Comparison of ENCODE assay signal across 9 cellular contexts in the genomic region with DNA sequence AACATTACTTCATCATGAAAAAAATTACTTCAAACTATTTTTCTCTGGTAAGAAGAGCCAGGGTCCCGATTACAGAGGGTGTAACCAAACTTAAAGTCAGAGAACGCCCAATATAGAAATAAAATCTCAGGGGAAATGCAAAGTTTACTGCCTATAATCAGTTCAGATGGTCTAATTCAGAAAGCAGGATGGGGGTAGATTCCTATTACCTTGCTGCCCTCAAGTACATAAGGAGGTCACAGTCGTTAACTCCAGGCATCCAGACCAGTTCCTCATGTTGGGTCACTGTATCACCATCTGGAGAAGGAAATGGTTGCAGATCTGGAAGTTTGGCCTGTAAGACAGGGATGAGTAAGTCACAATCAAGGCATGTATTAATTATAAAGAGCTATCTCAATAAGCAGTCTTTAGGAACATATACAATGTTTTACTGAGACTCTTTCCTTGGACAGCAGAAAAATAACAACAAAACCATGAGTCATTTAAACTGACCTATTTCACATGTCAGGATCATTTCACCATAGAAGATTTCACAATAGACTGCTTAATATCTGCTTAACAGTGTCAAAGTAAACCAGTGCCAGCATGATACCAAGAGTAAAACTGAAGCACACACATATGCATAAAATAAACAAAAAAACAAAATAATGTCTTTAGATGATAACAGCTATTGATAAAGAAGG.
DNase-seq lines count a peak whose midpoint lies in the region; ATAC-seq and TF ChIP-seq lines count a peak whose summit lies in the region.
"Had no signal": no experiment of that assay in that cellular context is flagged by ENCODE, and none has a peak within 500 bp of the region (broad histone marks: within the 10 kb centered on the region; RNA-seq: fewer than 3 reads in every experiment).

No MANE protein-coding gene starts in this region.

- peaks cover 13% of the 10 kb centered on the region; the same call in 1 of the 2 replicates for H3K79me2 ChIP-seq in PC-9 (ENCODE audit: low read depth)

- no TSS peak for BruUV-seq in PC-9 (replicated peaks; lab: Mats Ljungman, UMichigan)

- H3F3A ChIP-seq in PC-9 (ENCODE audit: insufficient read depth, low read depth), result peaks cover 17% of the 10 kb centered on the region; the same call in 1 of the 2 replicates

- no peak overlapping the region for H2AFZ ChIP-seq in PC-9

- H3K9me3 ChIP-seq in PC-9 (ENCODE audit: insufficient read depth, low read depth), result no peaks in the 10 kb centered on the region
- no peaks in the 10 kb centered on the region for H3K9me3 ChIP-seq in gastrocnemius medialis

- H4K20me1 ChIP-seq in PC-9 (ENCODE audit: insufficient read depth), result no peaks in the 10 kb centered on the region

- DNase-seq in GM04504 (ENCODE audit: low read depth), result peak; percentile 56
- peak in 1 of 2 experiments; percentile 72 for DNase-seq in PC-9
- peak; percentile 88 for DNase-seq in fibroblast of pulmonary artery (ENCODE audit: low read depth)
- DNase-seq in gastrocnemius medialis, result no peak
- DNase-seq in T1000 (lab: John Stamatoyannopoulos, UW), result no peak
- no peak for DNase-seq in GM10248 (ENCODE audit: extremely low spot score)
- no peak for DNase-seq in activated naive CD4-positive, alpha-beta T cell (lab: John Stamatoyannopoulos, UW)

- TF ChIP-seq CTCF in PC-9 (conservative IDR thresholded peaks at IDR 0.05) (no peak), fibroblast of pulmonary artery (IDR thresholded peaks at IDR 0.05; ENCODE audit: low read length, missing control alignments) (no peak), gastrocnemius medialis (IDR thresholded peaks at IDR 0.05 in 4 of 5, conservative IDR thresholded peaks at IDR 0.05 in 1 of 5) (no peak), GM10248 (IDR thresholded peaks at IDR 0.05; ENCODE audit: control extremely low read depth, extremely low read depth, low read depth, missing control alignments) (no peak)

- H3K4me1 ChIP-seq in PC-9 (replicated peaks; ENCODE audit: insufficient read depth) (peaks cover 29% of the 10 kb centered on the region), gastrocnemius medialis (peaks cover 38 to 51% of the 10 kb centered on the region in 2 donors)

- CTCF ChIA-PET in PC-9 (lab: Charles Lee), result no interaction called here
- CTCF ChIA-PET in GM10248 (lab: Yijun Ruan, JAX), result interaction anchor here (1.3 to 1.7 kb wide), 2 partner anchors 15 to 19 kb away, joined by 6 to 7 read pairs; no protein-coding TSS in a partner anchor

- 0 out of 2 replicates have a peak, but pooled peaks cover 4% of the 10 kb centered on the region for H3K36me3 ChIP-seq in PC-9 (ENCODE audit: low read depth)
- peaks cover 0 to 6% of the 10 kb centered on the region in 2 donors for H3K36me3 ChIP-seq in gastrocnemius medialis

- H3K4me3 ChIP-seq in PC-9 (no peak overlapping the region), fibroblast of pulmonary artery (replicated peaks; ENCODE audit: low read depth, low read length) (no peak overlapping the region), gastrocnemius medialis (no peak overlapping the region)
- H3K4me3 ChIP-seq: SK-N-MC had no signal

- H3K4me2 ChIP-seq in PC-9, result peak overlapping the region; percentile 6; the same call in 1 of the 2 replicates

- no peaks in the 10 kb centered on the region for H3K9me2 ChIP-seq in PC-9 (ENCODE audit: insufficient read depth)

- intact Hi-C loops in PC-9 (cut with micrococcal nuclease; ENCODE audit: unreplicated experiment), result no loop called here
- intact Hi-C loops in gastrocnemius medialis (cut with DNase I; ENCODE audit: low total_unique reads), result loop anchor here (1.0 to 5.0 kb wide), 2 partner anchors 29 to 55 kb away; no protein-coding TSS in a partner anchor

- peak in 1 of 2 donors; percentile 12 for TF ChIP-seq POLR2A in gastrocnemius medialis (IDR thresholded peaks at IDR 0.05)

- H3K27me3 ChIP-seq in PC-9 (ENCODE audit: insufficient read depth, low read depth), result no peaks in the 10 kb centered on the region
- H3K27me3 ChIP-seq in gastrocnemius medialis, result no peaks in the 10 kb centered on the region

- POLR2A ChIA-PET in PC-9 (lab: Charles Lee; ENCODE audit: unreplicated experiment) (interaction anchor here (0.6 kb wide), 1 partner anchor 60 kb away, joined by 5 read pairs; no protein-coding TSS in a partner anchor), GM10248 (lab: Yijun Ruan, JAX) (no interaction called here)

- in situ Hi-C loops in gastrocnemius medialis (cut with MboI; ENCODE audit: low sequenced_read_pairs in 4 of 4), result loop anchor here in 1 of 4 donors (5.0 kb wide), 1 partner anchor 60 kb away; no protein-coding TSS in a partner anchor

- peak overlapping the region; percentile 39 for H3K27ac ChIP-seq in PC-9
- H3K27ac ChIP-seq in gastrocnemius medialis, result peak overlapping the region; percentile 75 to 85 (median 84)
- H3K27ac ChIP-seq: SK-N-MC had no signal

- ATAC-seq in gastrocnemius medialis (peak; percentile 92 to 94), HG03521 (IDR thresholded peaks at IDR 0.05; ENCODE audit: unreplicated experiment) (no peak)

Comparison
In these comparisons a context has a peak if more than half of its experiments do, and no peak if none do; other contexts are left out.
1. DNase-seq: peak in GM04504 (single experiment) and fibroblast of pulmonary artery (single experiment); none in gastrocnemius medialis (0 of 2), T1000 (single experiment), GM10248 (single experiment) and activated naive CD4-positive, alpha-beta T cell (0 of 4).